ENCODE assay signal across 2 cellular contexts in genomic region chr17:61733021-61733420, GRCh38.
TF ChIP-seq lines count a peak whose summit lies in the region.

No MANE protein-coding gene starts in this region.

TF ChIP-seq in WTC11, 78 proteins besides CTCF, POLR2A, EP300 and RAD21 (continued from another document):
- TF ChIP-seq USF1 (CRISPR knock-in tag; IDR thresholded peaks at IDR 0.05) (no peak), CREB1 (CRISPR knock-in tag; IDR thresholded peaks at IDR 0.05) (no peak), MYBL2 (CRISPR knock-in tag; IDR thresholded peaks at IDR 0.05) (no peak), MLX (CRISPR knock-in tag; IDR thresholded peaks at IDR 0.05) (no peak), KAT7 (CRISPR knock-in tag; IDR thresholded peaks at IDR 0.05; ENCODE audit: borderline replicate concordance) (no peak), TP53 (CRISPR knock-in tag; IDR thresholded peaks at IDR 0.05) (no peak), ATF2 (CRISPR knock-in tag; IDR thresholded peaks at IDR 0.05; ENCODE audit: borderline replicate concordance, low read depth) (no peak), FOXP4 (CRISPR knock-in tag; IDR thresholded peaks at IDR 0.05) (no peak), E2F5 (CRISPR knock-in tag; IDR thresholded peaks at IDR 0.05) (no peak), JUN (CRISPR knock-in tag; IDR thresholded peaks at IDR 0.05) (no peak), NR1H2 (CRISPR knock-in tag; IDR thresholded peaks at IDR 0.05) (no peak), FOXK1 (CRISPR knock-in tag; IDR thresholded peaks at IDR 0.05) (no peak)
TF ChIP-seq in WTC11: peak in this region for 0.

TF ChIP-seq in GM12878, 131 proteins besides CTCF, POLR2A, EP300 and RAD21 (continued from another document):
- TF ChIP-seq ZNF687 (IDR thresholded peaks at IDR 0.05) (no peak), NFYA (IDR thresholded peaks at IDR 0.05; ENCODE audit: borderline replicate concordance, low read depth, low read length) (no peak), ETV6 (conservative IDR thresholded peaks at IDR 0.05 in 1 of 2, IDR thresholded peaks at IDR 0.05 in 1 of 2; ENCODE audit: borderline replicate concordance in 1 of 2, low read depth in 1 of 2) (peak in 1 of 2 experiments; percentile 68; a peak in 1 of 4 replicates), NKRF (conservative IDR thresholded peaks at IDR 0.05) (0 out of 2 replicates have a peak, but pooled peaks have one; percentile 6), NFXL1 (IDR thresholded peaks at IDR 0.05; ENCODE audit: borderline replicate concordance) (peak; percentile 23; the same call in 1 of the 2 replicates), RELA (IDR thresholded peaks at IDR 0.05; ENCODE audit: borderline replicate concordance, partially characterized antibody) (no peak)
